ENCODE assay signal across 1 cellular context in the genomic region with DNA sequence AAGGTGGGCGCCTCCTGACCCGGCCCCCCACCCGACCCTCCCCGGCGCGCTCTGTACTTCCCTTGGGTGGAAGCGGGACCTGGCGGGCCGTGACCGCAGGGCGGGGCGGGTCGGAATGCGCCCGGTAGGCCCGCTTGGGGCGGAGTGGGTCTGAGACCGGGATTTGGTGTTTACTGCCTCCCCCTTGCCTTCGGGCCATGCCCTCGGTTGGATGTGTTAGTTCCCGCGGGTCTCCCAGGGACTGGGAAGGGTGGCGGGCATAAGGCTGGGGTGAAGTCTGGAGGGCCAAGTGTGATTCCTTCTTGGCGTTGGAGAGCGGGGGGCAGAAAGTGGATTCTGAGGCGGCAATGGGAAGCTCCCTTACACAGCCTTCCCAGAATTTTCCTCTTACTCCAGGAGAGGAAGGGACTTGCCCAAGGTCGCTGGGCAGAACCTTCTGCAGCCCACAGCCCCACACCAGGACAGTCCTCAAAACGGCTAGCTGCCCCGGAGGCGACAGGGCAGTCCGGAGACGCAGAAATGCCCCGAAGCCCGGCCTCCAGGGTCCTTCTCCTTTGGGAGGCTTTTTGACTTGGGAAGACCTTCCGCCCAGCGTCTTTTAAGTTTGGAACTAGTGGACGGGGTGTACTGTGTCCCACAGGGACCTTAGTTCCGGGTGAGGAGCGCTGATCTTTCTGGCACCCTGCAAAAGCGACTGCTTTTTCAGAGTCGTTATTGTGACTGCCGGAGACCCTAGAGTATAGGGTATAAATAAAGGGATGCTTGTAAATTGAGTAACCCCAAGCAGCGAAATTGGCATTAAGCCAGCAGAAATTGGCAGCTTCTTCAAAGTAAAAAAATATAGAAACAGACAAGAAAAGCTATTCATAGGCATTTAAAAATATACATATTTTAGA.
TF ChIP-seq lines count a peak whose summit lies in the region.

No MANE protein-coding gene starts in this region.

TF ChIP-seq in A549, 52 proteins besides CTCF, POLR2A, EP300 and RAD21 (continued from another document):
- TF ChIP-seq, protein P1, sequence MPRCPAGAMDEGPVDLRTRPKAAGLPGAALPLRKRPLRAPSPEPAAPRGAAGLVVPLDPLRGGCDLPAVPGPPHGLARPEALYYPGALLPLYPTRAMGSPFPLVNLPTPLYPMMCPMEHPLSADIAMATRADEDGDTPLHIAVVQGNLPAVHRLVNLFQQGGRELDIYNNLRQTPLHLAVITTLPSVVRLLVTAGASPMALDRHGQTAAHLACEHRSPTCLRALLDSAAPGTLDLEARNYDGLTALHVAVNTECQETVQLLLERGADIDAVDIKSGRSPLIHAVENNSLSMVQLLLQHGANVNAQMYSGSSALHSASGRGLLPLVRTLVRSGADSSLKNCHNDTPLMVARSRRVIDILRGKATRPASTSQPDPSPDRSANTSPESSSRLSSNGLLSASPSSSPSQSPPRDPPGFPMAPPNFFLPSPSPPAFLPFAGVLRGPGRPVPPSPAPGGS (IDR thresholded peaks at IDR 0.05) = no peak
- TF ChIP-seq ZC3H11A (IDR thresholded peaks at IDR 0.05) (no peak), ZSCAN20 (CRISPR knock-in tag; IDR thresholded peaks at IDR 0.05) (no peak), CHD2 (IDR thresholded peaks at IDR 0.05; ENCODE audit: low read length, partially characterized antibody) (no peak)
TF ChIP-seq in A549: peak in this region for 3.
